In the genomic region with DNA sequence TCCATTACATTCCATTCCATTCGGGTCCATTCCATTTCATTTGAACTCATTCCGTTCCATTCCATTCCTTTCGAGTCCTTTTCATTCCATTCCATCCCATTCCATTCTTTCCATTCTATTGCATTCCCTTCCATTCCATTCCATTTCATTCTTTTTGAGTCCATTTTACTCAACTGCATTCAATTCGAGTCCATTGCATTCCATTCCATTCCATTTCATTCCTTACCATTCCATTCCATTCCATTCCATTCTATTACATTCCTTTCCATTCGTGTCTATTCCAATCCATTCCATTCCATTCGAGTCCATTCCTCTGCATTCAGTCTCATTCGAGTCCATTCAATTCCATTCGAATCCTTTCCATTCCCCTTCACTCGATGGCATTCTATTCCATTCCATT, we compare ENCODE assay signal across 32 cellular contexts.
"Had no signal": no experiment of that assay in that cellular context is flagged by ENCODE, and none has a peak within 500 bp of the region (broad histone marks: within the 10 kb centered on the region; RNA-seq: fewer than 3 reads in every experiment).

No MANE protein-coding gene starts in this region.

- H3K9me3 Mint-ChIP-seq: activated T-cell treated with anti-CD3 and anti-CD28 coated beads, Interleukin-2, amount 50 U/mL, for 4 hours; dendritic cell treated with granulocyte-macrophage colony-stimulating factor and Interleukin-4, amounts not matched to agents 40 ng/mL and 50 ng/mL, for 4 days; T-helper 2 cell treated with Interferon-gamma antibody and Interleukin-4, amounts not matched to agents 5 μg/mL and 100 μg/mL, for 36 hours had no signal

- H3K27ac ChIP-seq: brain microvascular endothelial cell, coronary artery, dorsolateral prefrontal cortex, esophagus muscularis mucosa, foreskin keratinocyte, gastrocnemius medialis, heart left ventricle, WERI-Rb-1 had no signal

- H3K27ac Mint-ChIP-seq: activated B cell treated with CpG ODN at 0.5 μM for 24 hours; activated CD8-positive, alpha-beta T cell treated with anti-CD3 and anti-CD28 coated beads for 36 hours; activated naive CD8-positive, alpha-beta T cell; activated T-helper 17 cell treated with anti-CD3 and anti-CD28 coated beads, Interleukin-2, amount 50 U/mL, for 72 hours; dendritic cell treated with granulocyte-macrophage colony-stimulating factor and Interleukin-4, amounts not matched to agents 40 ng/mL and 50 ng/mL, for 4 days; T-helper 17 cell; T-helper 2 cell treated with Interferon-gamma antibody and Interleukin-4, amounts not matched to agents 5 μg/mL and 100 μg/mL, for 36 hours had no signal

- H3K4me1 ChIP-seq: esophagus muscularis mucosa, foreskin keratinocyte, gastrocnemius medialis, heart left ventricle had no signal

- H3K4me3 Mint-ChIP-seq: activated B cell treated with CpG ODN at 0.5 μM for 24 hours; activated CD8-positive, alpha-beta T cell treated with anti-CD3 and anti-CD28 coated beads for 36 hours; activated naive CD8-positive, alpha-beta T cell; activated T-cell treated with anti-CD3 and anti-CD28 coated beads, Interleukin-2, amount 50 U/mL, for 4 hours; activated T-helper 17 cell treated with anti-CD3 and anti-CD28 coated beads, Interleukin-2, amount 50 U/mL, for 72 hours; central memory CD8-positive, alpha-beta T cell; dendritic cell treated with granulocyte-macrophage colony-stimulating factor and Interleukin-4, amounts not matched to agents 40 ng/mL and 50 ng/mL, for 4 days; T-helper 17 cell; T-helper 2 cell treated with Interferon-gamma antibody and Interleukin-4, amounts not matched to agents 5 μg/mL and 100 μg/mL, for 36 hours had no signal

- H3K27me3 Mint-ChIP-seq: activated B cell treated with CpG ODN at 0.5 μM for 24 hours; activated CD8-positive, alpha-beta T cell treated with anti-CD3 and anti-CD28 coated beads for 36 hours; activated naive CD8-positive, alpha-beta T cell; activated T-helper 17 cell treated with anti-CD3 and anti-CD28 coated beads, Interleukin-2, amount 50 U/mL, for 72 hours; central memory CD8-positive, alpha-beta T cell; dendritic cell treated with granulocyte-macrophage colony-stimulating factor and Interleukin-4, amounts not matched to agents 40 ng/mL and 50 ng/mL, for 4 days; T-helper 17 cell had no signal

- ATAC-seq: activated CD4-positive, CD25-positive, alpha-beta regulatory T cell treated with anti-CD3 and anti-CD28 coated beads, Interleukin-2, amount 50 U/mL, for 24 hours; activated CD8-positive, alpha-beta T cell treated with anti-CD3 and anti-CD28 coated beads for 36 hours; activated T-cell treated with anti-CD3 and anti-CD28 coated beads, Interleukin-2, amount 50 U/mL, for 4 hours; activated T-helper 17 cell treated with anti-CD3 and anti-CD28 coated beads, Interleukin-2, amount 50 U/mL, for 72 hours; foreskin keratinocyte; heart left ventricle; T-helper 17 cell had no signal

- H3K4me3 ChIP-seq: coronary artery, dorsolateral prefrontal cortex, esophagus muscularis mucosa, heart left ventricle had no signal

- H3K4me1 Mint-ChIP-seq: activated B cell treated with CpG ODN at 0.5 μM for 24 hours; activated T-helper 17 cell treated with anti-CD3 and anti-CD28 coated beads, Interleukin-2, amount 50 U/mL, for 72 hours; central memory CD8-positive, alpha-beta T cell; T-helper 17 cell had no signal

- H3K27me3 ChIP-seq: brain microvascular endothelial cell, dorsolateral prefrontal cortex, esophagus muscularis mucosa, foreskin keratinocyte, gastrocnemius medialis, heart left ventricle had no signal

- DNase-seq: activated B cell treated with CpG ODN at 0.5 μM for 24 hours; activated CD4-positive, alpha-beta T cell treated with anti-CD3 and anti-CD28 coated beads for 48 hours; activated CD4-positive, alpha-beta T cell treated with anti-CD3 and anti-CD28 coated beads, Interleukin-2, amount 50 U/mL, for 1 hour; activated CD4-positive, alpha-beta T cell treated with anti-CD3 and anti-CD28 coated beads, Interleukin-2, amount 50 U/mL, for 48 hours; activated CD8-positive, alpha-beta memory T cell treated with anti-CD3 and anti-CD28 coated beads for 24 hours; activated CD8-positive, alpha-beta T cell treated with anti-CD3 and anti-CD28 coated beads for 36 hours; activated effector memory CD4-positive, alpha-beta T cell treated with Interleukin-2 at 50 U/mL for 16 hours; activated gamma-delta T cell treated with Interleukin-2 at 50 U/mL for 16 hours; activated naive CD4-positive, alpha-beta T cell treated with anti-CD3 and anti-CD28 coated beads, Interleukin-2, amount 50 U/mL, for 16 hours; activated naive CD4-positive, alpha-beta T cell treated with Interleukin-2 at 50 U/mL for 16 hours; activated T-cell treated with anti-CD3 and anti-CD28 coated beads, Interleukin-2, amount 50 U/mL, for 4 hours; amniotic stem cell; anterior cingulate cortex; brain microvascular endothelial cell; dorsolateral prefrontal cortex; effector memory CD4-positive, alpha-beta T cell; erythroblast; foreskin keratinocyte; gastrocnemius medialis; glutamatergic neuron; heart left ventricle; T-helper 17 cell; T1000; WERI-Rb-1 had no signal

- H3K36me3 ChIP-seq: brain microvascular endothelial cell, esophagus muscularis mucosa, gastrocnemius medialis, heart left ventricle, WERI-Rb-1 had no signal
